9 cellular contexts compared by ENCODE assay signal in the genomic region with DNA sequence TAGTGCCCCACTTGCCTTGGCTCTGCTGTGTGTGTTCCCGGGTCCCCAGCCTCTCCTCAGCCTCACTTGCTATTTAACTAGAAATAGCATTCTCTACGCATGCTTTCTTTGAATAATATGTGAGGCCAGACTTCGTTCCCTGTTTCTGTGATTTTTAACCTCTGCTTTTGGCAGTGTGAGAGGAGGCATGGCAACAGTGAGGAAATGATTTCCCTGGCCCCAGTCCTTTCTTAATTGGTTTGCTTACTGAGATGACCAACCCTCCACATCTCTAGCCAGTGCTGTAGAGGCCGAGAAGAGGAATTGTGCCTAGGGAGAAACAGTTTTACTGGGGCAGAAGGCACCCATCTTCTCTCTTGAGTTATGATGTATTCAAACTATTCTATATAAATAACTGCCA.
DNase-seq lines count a peak whose midpoint lies in the region; TF ChIP-seq lines count a peak whose summit lies in the region.
"Had no signal": no experiment of that assay in that cellular context is flagged by ENCODE, and none has a peak within 500 bp of the region (broad histone marks: within the 10 kb centered on the region; RNA-seq: fewer than 3 reads in every experiment).

No MANE protein-coding gene starts in this region.

- H3K27ac ChIP-seq in neural cell (ENCODE audit: low read length): no peak overlapping the region

- peaks cover 5% of the 10 kb centered on the region for H3K36me3 ChIP-seq in adipocyte (ENCODE audit: control insufficient read depth, insufficient read depth, low read length, severe bottlenecking)
- H3K36me3 ChIP-seq in neural cell (ENCODE audit: insufficient read depth, low read length): no peaks in the 10 kb centered on the region

- no peak overlapping the region for H2AFZ ChIP-seq in neural cell (ENCODE audit: low read depth, low read length)

- no peak overlapping the region for H3K4me2 ChIP-seq in neural cell (ENCODE audit: low read length)

- H3K9me2 ChIP-seq in neural cell (ENCODE audit: insufficient read depth, low read length): no peaks in the 10 kb centered on the region

- H3K9me3 Mint-ChIP-seq in glutamatergic neuron (ENCODE audit: unreplicated experiment): peaks cover 22% of the 10 kb centered on the region
- H3K9me3 Mint-ChIP-seq in type B pancreatic cell: no peaks in the 10 kb centered on the region

- H3K79me2 ChIP-seq in neural cell (replicated peaks; ENCODE audit: insufficient read depth, low read length): peaks cover 31% of the 10 kb centered on the region

- no peaks in the 10 kb centered on the region for H3K36me3 Mint-ChIP-seq in glutamatergic neuron (ENCODE audit: unreplicated experiment)
- peaks cover 28% of the 10 kb centered on the region for H3K36me3 Mint-ChIP-seq in type B pancreatic cell

- H3K4me3 Mint-ChIP-seq in glutamatergic neuron (ENCODE audit: unreplicated experiment): peak overlapping the region; percentile 71
- H3K4me3 Mint-ChIP-seq in type B pancreatic cell: peak overlapping the region; percentile 67

- TF ChIP-seq CTCF in glutamatergic neuron (IDR thresholded peaks at IDR 0.05; ENCODE audit: partially characterized antibody, unreplicated experiment) (no peak), neural cell (IDR thresholded peaks at IDR 0.05; ENCODE audit: poor library complexity, severe bottlenecking) (no peak), type B pancreatic cell (conservative IDR thresholded peaks at IDR 0.05) (no peak)

- H3K27me3 Mint-ChIP-seq in glutamatergic neuron (ENCODE audit: unreplicated experiment) (peaks cover 13% of the 10 kb centered on the region), type B pancreatic cell (no peaks in the 10 kb centered on the region)

- H3K4me1 ChIP-seq in adipocyte (ENCODE audit: control insufficient read depth, insufficient read depth, low read length): peaks cover 65% of the 10 kb centered on the region

- H3K9ac ChIP-seq in adipocyte (ENCODE audit: low read length) (peak overlapping the region; percentile 86), neural cell (ENCODE audit: low read length) (no peak overlapping the region)

- H3K4me1 Mint-ChIP-seq in glutamatergic neuron (ENCODE audit: low read depth, unreplicated experiment): peaks cover 61% of the 10 kb centered on the region
- peaks cover 53% of the 10 kb centered on the region for H3K4me1 Mint-ChIP-seq in type B pancreatic cell (ENCODE audit: unreplicated experiment)

- H3K4me3 ChIP-seq in adipocyte (ENCODE audit: low read length) (peak overlapping the region; percentile 71), neural cell (ENCODE audit: low read length) (peak overlapping the region; percentile 40)
- H3K4me3 ChIP-seq: MG63 had no signal

- TF ChIP-seq RAD21 in neural cell (conservative IDR thresholded peaks at IDR 0.05): no peak

- H3K27me3 ChIP-seq in adipocyte (replicated peaks; ENCODE audit: control insufficient read depth, insufficient read depth, low read length) (no peaks in the 10 kb centered on the region), neural cell (ENCODE audit: insufficient read depth, low read depth, low read length) (no peaks in the 10 kb centered on the region)
- H3K27me3 ChIP-seq: MG63 had no signal

- DNase-seq in adipocyte (ENCODE audit: low read depth) (no peak), glutamatergic neuron (no peak), type B pancreatic cell (ENCODE audit: extremely low spot score, unreplicated experiment) (no peak), mesenteric fat pad (ENCODE audit: low spot score) (no peak), GM19238 (ENCODE audit: insufficient read length, low spot score) (no peak), NCI-H524 (lab: John Stamatoyannopoulos, UW) (no peak)
- DNase-seq: T-helper 2 cell had no signal

- TF ChIP-seq EP300 in neural cell (conservative IDR thresholded peaks at IDR 0.05; ENCODE audit: poor library complexity, severe bottlenecking): no peak

- H3F3A ChIP-seq in neural cell (ENCODE audit: insufficient read depth, low read length, poor library complexity, severe bottlenecking): peaks cover 3% of the 10 kb centered on the region

- peaks cover 8% of the 10 kb centered on the region for H4K20me1 ChIP-seq in neural cell (ENCODE audit: insufficient read depth)

- H3K27ac Mint-ChIP-seq in glutamatergic neuron (ENCODE audit: unreplicated experiment): peak overlapping the region; percentile 99
- H3K27ac Mint-ChIP-seq in type B pancreatic cell: peak overlapping the region; percentile 62

- no peaks in the 10 kb centered on the region for H3K9me3 ChIP-seq in adipocyte (ENCODE audit: control insufficient read depth, low read length)
- no peaks in the 10 kb centered on the region for H3K9me3 ChIP-seq in neural cell (ENCODE audit: low read length)
- H3K9me3 ChIP-seq: MG63 had no signal

TF ChIP-seq in neural cell, 6 proteins besides CTCF, POLR2A, EP300 and RAD21:
- TF ChIP-seq EZH2 (IDR thresholded peaks at IDR 0.05; ENCODE audit: borderline replicate concordance, insufficient read depth, low read length, poor library complexity, severe bottlenecking) (no peak), MXI1 (conservative IDR thresholded peaks at IDR 0.05; ENCODE audit: poor library complexity, severe bottlenecking) (no peak), TAF1 (IDR thresholded peaks at IDR 0.05; ENCODE audit: low read depth) (no peak), SMC3 (conservative IDR thresholded peaks at IDR 0.05; ENCODE audit: poor library complexity) (no peak), POLR2AphosphoS5 (IDR thresholded peaks at IDR 0.05) (no peak)
- TF ChIP-seq, protein P1, sequence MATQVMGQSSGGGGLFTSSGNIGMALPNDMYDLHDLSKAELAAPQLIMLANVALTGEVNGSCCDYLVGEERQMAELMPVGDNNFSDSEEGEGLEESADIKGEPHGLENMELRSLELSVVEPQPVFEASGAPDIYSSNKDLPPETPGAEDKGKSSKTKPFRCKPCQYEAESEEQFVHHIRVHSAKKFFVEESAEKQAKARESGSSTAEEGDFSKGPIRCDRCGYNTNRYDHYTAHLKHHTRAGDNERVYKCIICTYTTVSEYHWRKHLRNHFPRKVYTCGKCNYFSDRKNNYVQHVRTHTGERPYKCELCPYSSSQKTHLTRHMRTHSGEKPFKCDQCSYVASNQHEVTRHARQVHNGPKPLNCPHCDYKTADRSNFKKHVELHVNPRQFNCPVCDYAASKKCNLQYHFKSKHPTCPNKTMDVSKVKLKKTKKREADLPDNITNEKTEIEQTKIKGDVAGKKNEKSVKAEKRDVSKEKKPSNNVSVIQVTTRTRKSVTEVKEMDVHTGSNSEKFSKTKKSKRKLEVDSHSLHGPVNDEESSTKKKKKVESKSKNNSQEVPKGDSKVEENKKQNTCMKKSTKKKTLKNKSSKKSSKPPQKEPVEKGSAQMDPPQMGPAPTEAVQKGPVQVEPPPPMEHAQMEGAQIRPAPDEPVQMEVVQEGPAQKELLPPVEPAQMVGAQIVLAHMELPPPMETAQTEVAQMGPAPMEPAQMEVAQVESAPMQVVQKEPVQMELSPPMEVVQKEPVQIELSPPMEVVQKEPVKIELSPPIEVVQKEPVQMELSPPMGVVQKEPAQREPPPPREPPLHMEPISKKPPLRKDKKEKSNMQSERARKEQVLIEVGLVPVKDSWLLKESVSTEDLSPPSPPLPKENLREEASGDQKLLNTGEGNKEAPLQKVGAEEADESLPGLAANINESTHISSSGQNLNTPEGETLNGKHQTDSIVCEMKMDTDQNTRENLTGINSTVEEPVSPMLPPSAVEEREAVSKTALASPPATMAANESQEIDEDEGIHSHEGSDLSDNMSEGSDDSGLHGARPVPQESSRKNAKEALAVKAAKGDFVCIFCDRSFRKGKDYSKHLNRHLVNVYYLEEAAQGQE (IDR thresholded peaks at IDR 0.05; ENCODE audit: borderline replicate concordance): no peak
